Comparison of ENCODE assay signal across 8 cellular contexts in genomic region chr4:25310066-25310824, GRCh38.
DNase-seq lines count a peak whose midpoint lies in the region; ATAC-seq lines count a peak whose summit lies in the region.

No MANE protein-coding gene starts in this region.

- no peaks in the 10 kb centered on the region for H3K9me3 Mint-ChIP-seq in stimulated activated memory B cell treated with anti-CD40 and anti-IgM and Interleukin-4, amounts not matched to agents 10 μg/mL and 1 μg/mL and 100 μg/mL, for 72 hours

- H3K36me3 Mint-ChIP-seq in stimulated activated memory B cell treated with anti-CD40 and anti-IgM and Interleukin-4, amounts not matched to agents 10 μg/mL and 1 μg/mL and 100 μg/mL, for 72 hours = peaks cover under 1% of the 10 kb centered on the region

- H3K27me3 Mint-ChIP-seq in stimulated activated memory B cell treated with anti-CD40 and anti-IgM and Interleukin-4, amounts not matched to agents 10 μg/mL and 1 μg/mL and 100 μg/mL, for 72 hours = no peaks in the 10 kb centered on the region

- H3K4me3 Mint-ChIP-seq in stimulated activated memory B cell treated with anti-CD40 and anti-IgM and Interleukin-4, amounts not matched to agents 10 μg/mL and 1 μg/mL and 100 μg/mL, for 72 hours = peak overlapping the region; percentile 8

- peak; percentile 52 for ATAC-seq in HG02943 (IDR thresholded peaks at IDR 0.05; ENCODE audit: low read depth, unreplicated experiment)
- no peak for ATAC-seq in stimulated activated memory B cell treated with anti-CD40 and anti-IgM and Interleukin-4, amounts not matched to agents 10 μg/mL and 1 μg/mL and 100 μg/mL, for 72 hours

- H3K4me1 Mint-ChIP-seq in stimulated activated memory B cell treated with anti-CD40 and anti-IgM and Interleukin-4, amounts not matched to agents 10 μg/mL and 1 μg/mL and 100 μg/mL, for 72 hours = peaks cover 47% of the 10 kb centered on the region

- peak overlapping the region; percentile 81 for H3K27ac Mint-ChIP-seq in stimulated activated memory B cell treated with anti-CD40 and anti-IgM and Interleukin-4, amounts not matched to agents 10 μg/mL and 1 μg/mL and 100 μg/mL, for 72 hours

- intact Hi-C loops in posterior cingulate gyrus (cut with DNase I) = no loop called here

- peak; percentile 0 for DNase-seq in NCI-H82 (lab: John Stamatoyannopoulos, UW)
- no peak for DNase-seq in NCI-H82 treated with DMSO at 0.1 percent for 48 hours (lab: John Stamatoyannopoulos, UW; ENCODE audit: unreplicated experiment)
- DNase-seq in NOMO-1 treated with DMSO at 0.1 percent for 48 hours (lab: John Stamatoyannopoulos, UW; ENCODE audit: unreplicated experiment) = peak; percentile 72
- DNase-seq in activated CD4-positive, alpha-beta T cell treated with anti-CD3 and anti-CD28 coated beads, Interleukin-2, amount 50 U/mL, for 1 hour = no peak
- no peak for DNase-seq in posterior cingulate gyrus
- no peak for DNase-seq in DMS79 treated with DMSO at 0.1 percent for 48 hours (lab: John Stamatoyannopoulos, UW)

Comparison
In these comparisons a context has a peak if more than half of its experiments do, and no peak if none do; other contexts are left out.
1. DNase-seq: peak in NCI-H82 (single experiment) and NOMO-1 treated with DMSO at 0.1 percent for 48 hours (single experiment); none in NCI-H82 treated with DMSO at 0.1 percent for 48 hours (single experiment), activated CD4-positive, alpha-beta T cell treated with anti-CD3 and anti-CD28 coated beads, Interleukin-2, amount 50 U/mL, for 1 hour (single experiment), posterior cingulate gyrus (0 of 10) and DMS79 treated with DMSO at 0.1 percent for 48 hours (single experiment).